Comparison of ENCODE assay signal across 22 cellular contexts in genomic region chr12:110453569-110454296, GRCh38. TPM values are rescaled to one million over a fixed set of nuclear protein-coding genes. Genes with fewer than 3 reads are reported as not detected.
DNase-seq lines count a peak whose midpoint lies in the region; ATAC-seq, FAIRE-seq and TF ChIP-seq lines count a peak whose summit lies in the region.
"Had no signal": no experiment of that assay in that cellular context is flagged by ENCODE, and none has a peak within 500 bp of the region (broad histone marks: within the 10 kb centered on the region; RNA-seq: fewer than 3 reads in every experiment).

No MANE protein-coding gene starts in this region.

- H3K4me1 Mint-ChIP-seq in activated T-cell treated with anti-CD3 and anti-CD28 coated beads, Interleukin-2, amount 50 U/mL, for 72 hours (ENCODE audit: low read depth): peaks cover 23% of the 10 kb centered on the region
- peaks cover 15% of the 10 kb centered on the region for H3K4me1 Mint-ChIP-seq in activated T-cell treated with anti-CD3 and anti-CD28 coated beads, Interleukin-2, amount 50 U/mL, for 4 hours (ENCODE audit: low read depth)

- no peak for ATAC-seq in activated T-cell treated with anti-CD3 and anti-CD28 coated beads, Interleukin-2, amount 50 U/mL, for 72 hours (replicated peaks in 1 of 2)
- ATAC-seq in activated T-cell treated with anti-CD3 and anti-CD28 coated beads, Interleukin-2, amount 50 U/mL, for 4 hours: no peak
- ATAC-seq in left lobe of liver (peak; percentile 25), GM21528 (IDR thresholded peaks at IDR 0.05; ENCODE audit: low FRiP score, unreplicated experiment) (no peak)
- ATAC-seq: HCT116 had no signal

- H3K9ac ChIP-seq in SK-N-MC (ENCODE audit: insufficient read length): peak overlapping the region; percentile 15
- H3K9ac ChIP-seq in kidney (ENCODE audit: low read length in 2 of 2): no peak overlapping the region
- H3K9ac ChIP-seq in mesendoderm (ENCODE audit: low read length): no peak overlapping the region

- intact Hi-C loops in kidney (cut with DNase I): no loop called here

- H2BK120ac ChIP-seq in mesendoderm (ENCODE audit: low read depth, low read length): no peak overlapping the region

- no peaks in the 10 kb centered on the region for H3K9me3 ChIP-seq in SK-N-MC (ENCODE audit: low read depth, low read length)
- H3K9me3 ChIP-seq in neutrophil: no peaks in the 10 kb centered on the region
- no peaks in the 10 kb centered on the region for H3K9me3 ChIP-seq in kidney (ENCODE audit: control insufficient read depth in 1 of 2, low read length in 2 of 2)

- FAIRE-seq in kidney (lab: Jason Lieb, UNC): no peak
- FAIRE-seq: D721Med, G401.6, GM12891, GM18507 had no signal

- peaks cover 12 to 18% of the 10 kb centered on the region in 2 donors for H3K36me3 Mint-ChIP-seq in activated T-cell treated with anti-CD3 and anti-CD28 coated beads, Interleukin-2, amount 50 U/mL, for 72 hours (ENCODE audit: insufficient read depth in 2 of 2)
- peaks cover 22% of the 10 kb centered on the region for H3K36me3 Mint-ChIP-seq in activated T-cell treated with anti-CD3 and anti-CD28 coated beads, Interleukin-2, amount 50 U/mL, for 4 hours (ENCODE audit: insufficient read depth)

- no peak overlapping the region for H3K56ac ChIP-seq in mesendoderm (ENCODE audit: low read length)

- peaks cover 4% of the 10 kb centered on the region for H3K79me1 ChIP-seq in mesendoderm (ENCODE audit: low read length)

- H3K27ac Mint-ChIP-seq in activated T-cell treated with anti-CD3 and anti-CD28 coated beads, Interleukin-2, amount 50 U/mL, for 72 hours: peak overlapping the region; percentile 24
- H3K27ac Mint-ChIP-seq: B cell; CD4-positive, CD25-positive, alpha-beta regulatory T cell; HFFc6 had no signal

- H3K23ac ChIP-seq in mesendoderm (ENCODE audit: low read length): no peak overlapping the region

- H3K79me2 ChIP-seq in mesendoderm (ENCODE audit: control insufficient read depth, insufficient read depth, low read length): peaks cover 8% of the 10 kb centered on the region

- H3K27ac ChIP-seq in SK-N-MC (peak overlapping the region; percentile 40; the same call in 1 of the 2 replicates), neutrophil (peak overlapping the region; percentile 13), kidney (ENCODE audit: low read depth in 2 of 2, low read length in 2 of 2) (no peak overlapping the region), mesendoderm (ENCODE audit: low read depth, low read length) (no peak overlapping the region)

- H3K4me3 Mint-ChIP-seq in activated T-cell treated with anti-CD3 and anti-CD28 coated beads, Interleukin-2, amount 50 U/mL, for 72 hours: no peak overlapping the region
- no peak overlapping the region for H3K4me3 Mint-ChIP-seq in activated T-cell treated with anti-CD3 and anti-CD28 coated beads, Interleukin-2, amount 50 U/mL, for 4 hours
- H3K4me3 Mint-ChIP-seq: B cell; CD4-positive, CD25-positive, alpha-beta regulatory T cell; HFFc6 had no signal

- DNase-seq in activated T-cell treated with anti-CD3 and anti-CD28 coated beads, Interleukin-2, amount 50 U/mL, for 72 hours: no peak
- DNase-seq in activated T-cell treated with anti-CD3 and anti-CD28 coated beads, Interleukin-2, amount 50 U/mL, for 4 hours: no peak
- DNase-seq in SK-N-MC (ENCODE audit: low read depth, low spot score) (no peak), left lobe of liver (ENCODE audit: low spot score) (no peak), kidney (no peak), mesendoderm (no peak)
- DNase-seq: 8988T; C1 segment of cervical spinal cord; CD4-positive, CD25-positive, alpha-beta regulatory T cell; CD8-positive, alpha-beta memory T cell; COR-L47; GOT3; H7; HFFc6 had no signal

- H3K27me3 Mint-ChIP-seq in activated T-cell treated with anti-CD3 and anti-CD28 coated beads, Interleukin-2, amount 50 U/mL, for 72 hours (ENCODE audit: low read depth): no peaks in the 10 kb centered on the region
- no peaks in the 10 kb centered on the region for H3K27me3 Mint-ChIP-seq in activated T-cell treated with anti-CD3 and anti-CD28 coated beads, Interleukin-2, amount 50 U/mL, for 4 hours (ENCODE audit: low read depth)
- H3K27me3 Mint-ChIP-seq: B cell; CD4-positive, CD25-positive, alpha-beta regulatory T cell had no signal

- H3K18ac ChIP-seq in mesendoderm (ENCODE audit: low read length): no peak overlapping the region

- WGBS in mesendoderm (ENCODE audit: extremely low coverage, insufficient coverage, low lambda C conversion rate): no CpG with 5 or more reads among the region's 4 CpGs

- TF ChIP-seq CTCF in neutrophil (IDR thresholded peaks at IDR 0.05) (no peak), kidney (IDR thresholded peaks at IDR 0.05; ENCODE audit: borderline replicate concordance, extremely low read depth, insufficient read depth) (no peak)

- H3K36me3 ChIP-seq in SK-N-MC (ENCODE audit: insufficient read depth, low read length) (peaks cover 23% of the 10 kb centered on the region; the same call in 1 of the 2 replicates), neutrophil (peaks cover 6% of the 10 kb centered on the region), kidney (ENCODE audit: control insufficient read depth in 1 of 2, insufficient read depth in 2 of 2, low read length in 2 of 2) (peaks cover 0 to 2% of the 10 kb centered on the region in 2 donors), mesendoderm (ENCODE audit: control insufficient read depth, insufficient read depth, low read length) (peaks cover under 1% of the 10 kb centered on the region)

- H2BK15ac ChIP-seq in mesendoderm (replicated peaks; ENCODE audit: low read depth): no peak overlapping the region

- no peak overlapping the region for H3K4ac ChIP-seq in mesendoderm (ENCODE audit: low read depth, low read length)

- no peak overlapping the region for H4K5ac ChIP-seq in mesendoderm (ENCODE audit: low read length)

- H3K4me3 ChIP-seq in SK-N-MC (no peak overlapping the region), neutrophil (ENCODE audit: low read depth in 1 of 2, low read length in 1 of 2) (no peak overlapping the region), kidney (ENCODE audit: low read length in 2 of 2) (no peak overlapping the region), mesendoderm (ENCODE audit: low read length) (no peak overlapping the region)

- no peak overlapping the region for H2BK5ac ChIP-seq in mesendoderm (ENCODE audit: low read length)

- H3K4me2 ChIP-seq in mesendoderm (ENCODE audit: low read length): no peak overlapping the region

- H4K8ac ChIP-seq in mesendoderm (ENCODE audit: low read depth, low read length): no peak overlapping the region

- H3K4me1 ChIP-seq in neutrophil (ENCODE audit: control insufficient read depth in 1 of 2, insufficient read depth in 1 of 2, low read depth in 1 of 2, low read length in 1 of 2): peaks cover 47 to 50% of the 10 kb centered on the region in 2 experiments
- H3K4me1 ChIP-seq in kidney (ENCODE audit: control insufficient read depth in 1 of 2, insufficient read depth in 1 of 2, low read depth in 1 of 2, low read length in 2 of 2): peaks cover 0 to 2% of the 10 kb centered on the region in 2 donors
- H3K4me1 ChIP-seq in mesendoderm (ENCODE audit: control insufficient read depth, low read depth, low read length): no peaks in the 10 kb centered on the region

- no peak overlapping the region for H2AK5ac ChIP-seq in mesendoderm (ENCODE audit: low read length)

- H3K9me3 Mint-ChIP-seq in activated T-cell treated with anti-CD3 and anti-CD28 coated beads, Interleukin-2, amount 50 U/mL, for 72 hours: no peaks in the 10 kb centered on the region
- H3K9me3 Mint-ChIP-seq in activated T-cell treated with anti-CD3 and anti-CD28 coated beads, Interleukin-2, amount 50 U/mL, for 4 hours: no peaks in the 10 kb centered on the region
- H3K9me3 Mint-ChIP-seq: CD4-positive, CD25-positive, alpha-beta regulatory T cell; CD8-positive, alpha-beta memory T cell; HFFc6 had no signal

- H3K27me3 ChIP-seq in neutrophil (no peaks in the 10 kb centered on the region), mesendoderm (ENCODE audit: insufficient read depth, low read length, poor library complexity) (no peaks in the 10 kb centered on the region)

RNA-seq across cellular contexts. Expression of gene ARPC3, which starts 3.6 kb away (rescaled TPM):
- total RNA-seq in activated T-cell treated with anti-CD3 and anti-CD28 coated beads, Interleukin-2, amount 50 U/mL, for 72 hours: 100 to 1,000 TPM; 166 to 210 TPM
- total RNA-seq in activated T-cell treated with anti-CD3 and anti-CD28 coated beads, Interleukin-2, amount 50 U/mL, for 4 hours: 100 to 1,000 TPM; 217 to 229 (median 225) TPM
- total RNA-seq in left lobe of liver: 54.0 TPM
- 204 TPM for total RNA-seq in kidney
- polyA plus RNA-seq in kidney (ENCODE audit: insufficient read depth, low read depth, low replicate concordance): 325 TPM
- 247 TPM for polyA plus RNA-seq in mesendoderm (2013, experiment 1 of 2)
- 242 TPM for polyA plus RNA-seq in mesendoderm (2013, experiment 2 of 2)

RNA-seq across cellular contexts. Expression of gene GPN3, which starts 14.3 kb away (rescaled TPM):
- total RNA-seq in activated T-cell treated with anti-CD3 and anti-CD28 coated beads, Interleukin-2, amount 50 U/mL, for 72 hours: 10 to 100 TPM; 42.3 to 43.4 TPM
- 10 to 100 TPM; 66.1 to 75.8 (median 72.1) TPM for total RNA-seq in activated T-cell treated with anti-CD3 and anti-CD28 coated beads, Interleukin-2, amount 50 U/mL, for 4 hours
- total RNA-seq in left lobe of liver (16.6 TPM), kidney (27.4 TPM)
- polyA plus RNA-seq in kidney (ENCODE audit: insufficient read depth, low read depth, low replicate concordance): 31.3 TPM
- 49.6 TPM for polyA plus RNA-seq in mesendoderm (2013, experiment 1 of 2)
- 50.0 TPM for polyA plus RNA-seq in mesendoderm (2013, experiment 2 of 2)

RNA-seq across cellular contexts. Expression of gene FAM216A, which starts 14.9 kb away (rescaled TPM):
- total RNA-seq in activated T-cell treated with anti-CD3 and anti-CD28 coated beads, Interleukin-2, amount 50 U/mL, for 72 hours: 10 to 100 TPM; 17.5 to 23.4 TPM
- total RNA-seq in activated T-cell treated with anti-CD3 and anti-CD28 coated beads, Interleukin-2, amount 50 U/mL, for 4 hours: 10 to 100 TPM; 33.9 to 47.7 (median 41.7) TPM
- 2.2 TPM for total RNA-seq in left lobe of liver
- total RNA-seq in kidney: 4.0 TPM
- polyA plus RNA-seq in kidney (ENCODE audit: insufficient read depth, low read depth, low replicate concordance): 4.6 TPM
- polyA plus RNA-seq in mesendoderm (2013, experiment 1 of 2): 22.5 TPM
- 22.3 TPM for polyA plus RNA-seq in mesendoderm (2013, experiment 2 of 2)

RNA-seq across cellular contexts. Expression of gene VPS29, which starts 48.2 kb away (rescaled TPM):
- 100 to 1,000 TPM in 1 of 2 donors, 10 to 100 TPM in 1; 98.2 to 104 TPM for total RNA-seq in activated T-cell treated with anti-CD3 and anti-CD28 coated beads, Interleukin-2, amount 50 U/mL, for 72 hours
- 10 to 100 TPM; 70.7 to 78.4 (median 76.1) TPM for total RNA-seq in activated T-cell treated with anti-CD3 and anti-CD28 coated beads, Interleukin-2, amount 50 U/mL, for 4 hours
- total RNA-seq in left lobe of liver (42.3 TPM), kidney (108 TPM)
- 153 TPM for polyA plus RNA-seq in kidney (ENCODE audit: insufficient read depth, low read depth, low replicate concordance)
- polyA plus RNA-seq in mesendoderm (2013, experiment 1 of 2): 84.3 TPM
- 82.9 TPM for polyA plus RNA-seq in mesendoderm (2013, experiment 2 of 2)

RNA-seq across cellular contexts. Expression of gene RAD9B, which starts 48.4 kb away (rescaled TPM):
- total RNA-seq in activated T-cell treated with anti-CD3 and anti-CD28 coated beads, Interleukin-2, amount 50 U/mL, for 72 hours: 1 to 10 TPM; 2.3 to 4.4 TPM
- total RNA-seq in activated T-cell treated with anti-CD3 and anti-CD28 coated beads, Interleukin-2, amount 50 U/mL, for 4 hours: under 1 TPM; 0.34 to 0.73 (median 0.51) TPM
- total RNA-seq in left lobe of liver (0.25 TPM), kidney (1.0 TPM)
- polyA plus RNA-seq in kidney (ENCODE audit: insufficient read depth, low read depth, low replicate concordance): 0.17 TPM
- polyA plus RNA-seq in mesendoderm (2013, experiment 1 of 2): 0.04 TPM
- 0.01 TPM for polyA plus RNA-seq in mesendoderm (2013, experiment 2 of 2)
- total RNA-seq: H7 had no signal

Comparison
In these comparisons a context has a peak if more than half of its experiments do, and no peak if none do; other contexts are left out.
1. H3K27ac ChIP-seq: peak in SK-N-MC (single experiment) and neutrophil (single experiment); none in kidney (0 of 2) and mesendoderm (single experiment).